ENCODE assay signal across 21 cellular contexts in the genomic region with DNA sequence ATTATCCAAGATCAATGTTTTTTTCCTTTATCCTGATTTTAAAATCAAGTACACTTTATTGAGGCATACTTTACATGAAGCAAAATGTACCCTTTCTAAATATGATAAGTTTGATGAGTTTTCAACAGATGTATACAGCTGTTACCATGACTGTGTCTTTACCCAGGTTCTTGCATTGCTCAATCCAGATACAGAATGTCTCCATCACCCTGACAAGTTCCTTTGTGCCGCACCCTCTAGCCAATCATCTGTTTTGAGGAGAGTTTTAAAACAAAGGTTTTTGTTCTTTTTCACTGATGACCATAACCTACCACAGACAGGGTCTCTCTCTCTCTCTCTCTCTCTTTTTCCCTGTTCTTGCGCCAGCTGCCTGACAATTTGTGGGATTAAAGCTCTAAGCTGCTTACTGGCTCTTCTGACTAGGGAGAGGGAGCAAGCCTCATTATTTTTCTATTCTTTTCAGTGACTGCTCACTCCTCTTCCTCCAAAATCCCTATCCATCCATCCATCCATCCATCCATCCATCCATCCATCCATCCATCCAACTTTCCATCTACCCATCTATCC. TPM values are rescaled to one million over a fixed set of nuclear protein-coding genes. Genes with fewer than 3 reads are reported as not detected.
DNase-seq lines count a peak whose midpoint lies in the region; ATAC-seq, FAIRE-seq and TF ChIP-seq lines count a peak whose summit lies in the region.
"Had no signal": no experiment of that assay in that cellular context is flagged by ENCODE, and none has a peak within 500 bp of the region (broad histone marks: within the 10 kb centered on the region; RNA-seq: fewer than 3 reads in every experiment).

No MANE protein-coding gene starts in this region.

- no peak overlapping the region for H3K27ac Mint-ChIP-seq in T-helper 17 cell
- H3K27ac Mint-ChIP-seq in activated CD4-positive, alpha-beta T cell treated with anti-CD3 and anti-CD28 coated beads for 36 hours, result no peak overlapping the region
- H3K27ac Mint-ChIP-seq: activated CD4-positive, alpha-beta T cell treated with anti-CD3 and anti-CD28 coated beads, Interleukin-2, amount 10 ng/mL, durations not matched to agents 7 days and 5 days; CD4-positive, alpha-beta T cell; effector memory CD8-positive, alpha-beta T cell; naive thymus-derived CD8-positive, alpha-beta T cell; stimulated activated naive B cell treated with anti-CD40 and anti-IgM and Interleukin-4, amounts not matched to agents 10 μg/mL and 1 μg/mL and 100 μg/mL, for 72 hours had no signal

- 77% methylated on average over 2 of the region's 2 CpGs for WGBS in right lobe of liver (ENCODE audit: insufficient coverage, low coverage, low lambda C conversion rate, missing lambda C conversion rate)
- 95% methylated on average over 2 of the region's 2 CpGs for WGBS in HepG2 (ENCODE audit: low lambda C conversion rate)

- TF ChIP-seq RAD21 in HepG2 (CRISPR knock-in tag; IDR thresholded peaks at IDR 0.05), result no peak

- TF ChIP-seq POLR2A in right lobe of liver (IDR thresholded peaks at IDR 0.05) (no peak), HepG2 (IDR thresholded peaks at IDR 0.05; ENCODE audit: insufficient read depth in 1 of 2, low read depth in 2 of 2, low read length in 2 of 2) (no peak)

- DNase-seq in right lobe of liver, result no peak
- DNase-seq in HepG2 (ENCODE audit: low spot score), result no peak
- DNase-seq in NOMO-1 treated with dmso at 0.1 percent for 144 hours (lab: John Stamatoyannopoulos, UW; ENCODE audit: unreplicated experiment), result peak; percentile 35
- peak; percentile 61 for DNase-seq in fibroblast of villous mesenchyme (ENCODE audit: low read depth)
- DNase-seq in HPDE6-E6E7 (ENCODE audit: extremely low spot score), result no peak
- DNase-seq in stimulated activated naive CD8-positive, alpha-beta T cell treated with anti-CD3 and anti-CD28 coated beads, Interleukin-15, Interleukin-2, amounts not matched to agents 100 U/mL and 50 U/mL, for 24 hours, result no peak
- DNase-seq in T-helper 17 cell, result no peak
- no peak for DNase-seq in activated CD4-positive, alpha-beta T cell treated with anti-CD3 and anti-CD28 coated beads for 36 hours
- DNase-seq: activated CD4-positive, alpha-beta T cell treated with anti-CD3 and anti-CD28 coated beads, Interleukin-2, amount 10 ng/mL, durations not matched to agents 7 days and 5 days; activated CD8-positive, alpha-beta memory T cell treated with anti-CD3 and anti-CD28 coated beads, Interleukin-2, amount 50 U/mL, for 48 hours; activated gamma-delta T cell treated with Interleukin-2 at 50 U/mL for 16 hours; amygdala; CD4-positive, alpha-beta T cell; effector memory CD8-positive, alpha-beta T cell; GOT3; heart right ventricle; immature natural killer cell; naive thymus-derived CD8-positive, alpha-beta T cell; NCI-H1417 treated with DMSO at 0.1 percent for 48 hours; stimulated activated naive B cell treated with anti-CD40 and anti-IgM and Interleukin-4, amounts not matched to agents 10 μg/mL and 1 μg/mL and 100 μg/mL, for 72 hours; thyroid gland had no signal

- ATAC-seq in right lobe of liver, result no peak
- ATAC-seq in HepG2, result no peak
- ATAC-seq in stimulated activated naive CD8-positive, alpha-beta T cell treated with anti-CD3 and anti-CD28 coated beads, Interleukin-15, Interleukin-2, amounts not matched to agents 100 U/mL and 50 U/mL, for 24 hours, result no peak
- no peak for ATAC-seq in T-helper 17 cell
- ATAC-seq in activated CD4-positive, alpha-beta T cell treated with anti-CD3 and anti-CD28 coated beads for 36 hours, result no peak
- ATAC-seq: effector memory CD8-positive, alpha-beta T cell; naive thymus-derived CD8-positive, alpha-beta T cell; stimulated activated naive B cell treated with anti-CD40 and anti-IgM and Interleukin-4, amounts not matched to agents 10 μg/mL and 1 μg/mL and 100 μg/mL, for 72 hours had no signal

- H3K4me2 ChIP-seq in HepG2 (ENCODE audit: low read depth, low read length), result no peak overlapping the region

- TF ChIP-seq CTCF in right lobe of liver (IDR thresholded peaks at IDR 0.05) (no peak), HepG2 (CRISPR knock-in tag; IDR thresholded peaks at IDR 0.05) (no peak), fibroblast of villous mesenchyme (IDR thresholded peaks at IDR 0.05; ENCODE audit: insufficient read depth, low read depth, low read length) (no peak)

- FAIRE-seq in HepG2 (lab: Jason Lieb, UNC), result no peak

- no peak overlapping the region for H3K4me3 ChIP-seq in right lobe of liver
- no peak overlapping the region for H3K4me3 ChIP-seq in HepG2 (replicated peaks in 1 of 3; ENCODE audit: insufficient read depth in 1 of 3, low read depth in 2 of 3, low read length in 3 of 3)
- H3K4me3 ChIP-seq in fibroblast of villous mesenchyme (ENCODE audit: low read depth, low read length), result no peak overlapping the region
- H3K4me3 ChIP-seq: heart right ventricle, thyroid gland had no signal

- POLR2A ChIA-PET in HepG2 (lab: Yijun Ruan, JAX), result no interaction called here
- POLR2A ChIA-PET in activated CD4-positive, alpha-beta T cell treated with anti-CD3 and anti-CD28 coated beads for 36 hours (lab: Charles Lee), result no interaction called here

- no peaks in the 10 kb centered on the region for H3K9me3 ChIP-seq in right lobe of liver
- H3K9me3 ChIP-seq in HepG2 (ENCODE audit: low read length), result no peaks in the 10 kb centered on the region
- H3K9me3 ChIP-seq in T-helper 17 cell (ENCODE audit: control insufficient read depth, low read length, poor library complexity, severe bottlenecking), result no peaks in the 10 kb centered on the region
- H3K9me3 ChIP-seq: heart right ventricle, thyroid gland had no signal

- no peaks in the 10 kb centered on the region for H4K20me1 ChIP-seq in HepG2 (ENCODE audit: insufficient read depth, low read length)

- H3K4me1 ChIP-seq in right lobe of liver, result peaks cover 0 to 48% (median 11%) of the 10 kb centered on the region in 4 donors
- H3K4me1 ChIP-seq in HepG2 (ENCODE audit: insufficient read depth, low read length), result peaks cover 6% of the 10 kb centered on the region; the same call in 1 of the 2 replicates

- H3K27me3 Mint-ChIP-seq in T-helper 17 cell, result no peaks in the 10 kb centered on the region
- H3K27me3 Mint-ChIP-seq in activated CD4-positive, alpha-beta T cell treated with anti-CD3 and anti-CD28 coated beads for 36 hours, result peaks cover 1% of the 10 kb centered on the region
- H3K27me3 Mint-ChIP-seq: activated CD4-positive, alpha-beta T cell treated with anti-CD3 and anti-CD28 coated beads, Interleukin-2, amount 10 ng/mL, durations not matched to agents 7 days and 5 days; CD4-positive, alpha-beta T cell; effector memory CD8-positive, alpha-beta T cell; naive thymus-derived CD8-positive, alpha-beta T cell had no signal

- H3K4me3 Mint-ChIP-seq in T-helper 17 cell, result no peak overlapping the region
- no peak overlapping the region for H3K4me3 Mint-ChIP-seq in activated CD4-positive, alpha-beta T cell treated with anti-CD3 and anti-CD28 coated beads for 36 hours
- H3K4me3 Mint-ChIP-seq: activated CD4-positive, alpha-beta T cell treated with anti-CD3 and anti-CD28 coated beads, Interleukin-2, amount 10 ng/mL, durations not matched to agents 7 days and 5 days; CD4-positive, alpha-beta T cell; effector memory CD8-positive, alpha-beta T cell; immature natural killer cell; naive thymus-derived CD8-positive, alpha-beta T cell; stimulated activated naive B cell treated with anti-CD40 and anti-IgM and Interleukin-4, amounts not matched to agents 10 μg/mL and 1 μg/mL and 100 μg/mL, for 72 hours had no signal

- in situ Hi-C loops in HepG2 (cut with HindIII; ENCODE audit: extremely low pct_ligation_motif_present, low pct_unique_long_range_greater_than_20kb), result no loop called here

- H3K36me3 ChIP-seq in right lobe of liver (peaks cover 3 to 28% (median 7%) of the 10 kb centered on the region in 4 donors), HepG2 (replicated peaks in 1 of 2; ENCODE audit: control insufficient read depth in 1 of 2, insufficient read depth in 2 of 2, low read length in 2 of 2) (peaks cover 0 to 20% of the 10 kb centered on the region in 2 experiments; a peak in 3 of 5 replicates)
- H3K36me3 ChIP-seq: thyroid gland had no signal

- CTCF ChIA-PET in HepG2 (lab: Yijun Ruan, JAX; ENCODE audit: low intra/inter-chr PET ratio, low total read pairs), result interaction anchor here (0.9 to 1.7 kb wide), 3 partner anchors 30 to 151 kb away, joined by 3 read pairs; no protein-coding TSS in a partner anchor
- CTCF ChIA-PET in activated CD4-positive, alpha-beta T cell treated with anti-CD3 and anti-CD28 coated beads for 36 hours (lab: Charles Lee), result interaction anchor here (1.7 kb wide), 1 partner anchor 117 kb away, joined by 3 read pairs; no protein-coding TSS in a partner anchor

- intact Hi-C loops in right lobe of liver (cut with DNase I) (no loop called here), HepG2 (cut with micrococcal nuclease; ENCODE audit: unreplicated experiment) (no loop called here)
- intact Hi-C loops in activated CD4-positive, alpha-beta T cell treated with anti-CD3 and anti-CD28 coated beads for 36 hours (cut with DNase I, micrococcal nuclease), result no loop called here

- no peak for TF ChIP-seq EP300 in HepG2 (IDR thresholded peaks at IDR 0.05; ENCODE audit: low read depth in 2 of 2, low read length in 2 of 2)
- no peak for TF ChIP-seq EP300 in HepG2 (CRISPR knock-in tag; IDR thresholded peaks at IDR 0.05; ENCODE audit: borderline replicate concordance)

- no peak overlapping the region for H3K9ac ChIP-seq in HepG2 (ENCODE audit: insufficient read depth, low read depth, low read length)

- H2AFZ ChIP-seq in HepG2 (ENCODE audit: low read length), result no peak overlapping the region

- H3K27me3 ChIP-seq in right lobe of liver (no peaks in the 10 kb centered on the region), HepG2 (ENCODE audit: control insufficient read depth in 1 of 2, insufficient read depth in 2 of 2, low read length in 2 of 2) (no peaks in the 10 kb centered on the region)
- H3K27me3 ChIP-seq: heart right ventricle, thyroid gland had no signal

- no peaks in the 10 kb centered on the region for H3K9me3 Mint-ChIP-seq in activated CD4-positive, alpha-beta T cell treated with anti-CD3 and anti-CD28 coated beads for 36 hours (ENCODE audit: low read depth)
- H3K9me3 Mint-ChIP-seq: activated CD4-positive, alpha-beta T cell treated with anti-CD3 and anti-CD28 coated beads, Interleukin-2, amount 10 ng/mL, durations not matched to agents 7 days and 5 days; CD4-positive, alpha-beta T cell; effector memory CD8-positive, alpha-beta T cell; immature natural killer cell; naive thymus-derived CD8-positive, alpha-beta T cell had no signal

- H3K4me1 Mint-ChIP-seq in T-helper 17 cell, result peaks cover 6% of the 10 kb centered on the region
- H3K4me1 Mint-ChIP-seq in activated CD4-positive, alpha-beta T cell treated with anti-CD3 and anti-CD28 coated beads for 36 hours, result peaks cover 16% of the 10 kb centered on the region

- no peaks in the 10 kb centered on the region for H3K79me2 ChIP-seq in HepG2 (ENCODE audit: insufficient read depth, low read length)

- no TSS peak for BruUV-seq in HepG2 (replicated peaks; lab: Mats Ljungman, UMichigan)

- peak overlapping the region in 2 of 3 donors; percentile 91 for H3K27ac ChIP-seq in right lobe of liver
- no peak overlapping the region for H3K27ac ChIP-seq in HepG2 (ENCODE audit: extremely low read length, insufficient read depth, low read length)
- H3K27ac ChIP-seq: thyroid gland had no signal

- H3K36me3 Mint-ChIP-seq in T-helper 17 cell (ENCODE audit: low read depth), result peaks cover 3% of the 10 kb centered on the region
- peaks cover 9% of the 10 kb centered on the region for H3K36me3 Mint-ChIP-seq in activated CD4-positive, alpha-beta T cell treated with anti-CD3 and anti-CD28 coated beads for 36 hours (ENCODE audit: low read depth)

RNA-seq across cellular contexts. Expression of gene KCNE1, which starts 1.2 kb away (rescaled TPM):
- total RNA-seq in right lobe of liver (1 to 10 TPM; 1.3 to 5.4 (median 2.3) TPM), HepG2 (2016; rRNA removed; fragmentation: Illumina TruSeq; extraction: Trizol) (0.35 TPM in 1 of 2 replicates, not detected in the other), fibroblast of villous mesenchyme (under 0.01 and 0.64 TPM in 2 replicates), T-helper 17 cell (under 1 TPM in 1 of 2 donors, not detected in 1; 0.37 TPM)
- not detected in 2 replicates for total RNA-seq in HepG2 (2016; cell fraction: cytosol; rRNA removed; fragmentation: Illumina TruSeq; extraction: Trizol; ENCODE audit: low read depth)
- 0.22 TPM in 1 of 2 replicates, not detected in the other for total RNA-seq in HepG2 (2016; cell fraction: insoluble cytoplasmic fraction; rRNA removed; fragmentation: Illumina TruSeq; extraction: Trizol)
- not detected in 2 replicates for total RNA-seq in HepG2 (2016; cell fraction: membrane; rRNA removed; fragmentation: Illumina TruSeq; extraction: Trizol)
- 0.50 and 0.84 TPM in 2 replicates for total RNA-seq in HepG2 (2016; cell fraction: nucleus; rRNA removed; fragmentation: Illumina TruSeq; extraction: Trizol)
- not detected in 2 replicates for polyA plus RNA-seq in HepG2 (2011; rRNA removed)
- polyA plus RNA-seq in HepG2 (2011; cell fraction: cytosol; rRNA removed), result not detected in 2 replicates
- 0.16 and 0.17 TPM in 2 replicates for polyA plus RNA-seq in HepG2 (2011; cell fraction: nucleus; rRNA removed)
- not detected in 2 replicates for polyA plus RNA-seq in HepG2 (2012)
- not detected in 2 replicates for polyA plus RNA-seq in HepG2 (2016; cell fraction: cytosol; fragmentation: Illumina TruSeq; extraction: Trizol; ENCODE audit: low read depth)
- not detected in 2 replicates for polyA plus RNA-seq in HepG2 (2016; cell fraction: insoluble cytoplasmic fraction; fragmentation: Illumina TruSeq; extraction: Trizol; ENCODE audit: low read depth)
- not detected in 2 replicates for polyA plus RNA-seq in HepG2 (2016; cell fraction: membrane; fragmentation: Illumina TruSeq; extraction: Trizol; ENCODE audit: low read depth)
- not detected in 2 replicates for polyA plus RNA-seq in HepG2 (2016; cell fraction: nucleus; fragmentation: Illumina TruSeq; extraction: Trizol; ENCODE audit: insufficient read depth, low read depth)
- not detected in 2 replicates for polyA minus RNA-seq in HepG2 (2011; rRNA and poly(A)+ RNA removed; ENCODE audit: low replicate concordance)
- not detected in 2 replicates for polyA minus RNA-seq in HepG2 (2011; cell fraction: cytosol; rRNA and poly(A)+ RNA removed)
- polyA minus RNA-seq in HepG2 (2011; cell fraction: nucleus; rRNA and poly(A)+ RNA removed), result 1.1 and 1.4 TPM in 2 replicates
- total RNA-seq in activated CD4-positive, alpha-beta T cell treated with anti-CD3 and anti-CD28 coated beads for 36 hours, result under 1 TPM in 1 of 2 experiments, not detected in 1; 0.07 TPM
- total RNA-seq: CD4-positive, alpha-beta T cell had no signal
- polyA plus RNA-seq: immature natural killer cell; naive thymus-derived CD8-positive, alpha-beta T cell had no signal

Comparison
In these comparisons a context has a peak if more than half of its experiments do, and no peak if none do; other contexts are left out.
1. DNase-seq: peak in NOMO-1 treated with dmso at 0.1 percent for 144 hours (single experiment) and fibroblast of villous mesenchyme (single experiment); none in right lobe of liver (0 of 3), HepG2 (single experiment), HPDE6-E6E7 (single experiment), stimulated activated naive CD8-positive, alpha-beta T cell treated with anti-CD3 and anti-CD28 coated beads, Interleukin-15, Interleukin-2, amounts not matched to agents 100 U/mL and 50 U/mL, for 24 hours (single experiment), T-helper 17 cell (0 of 3) and activated CD4-positive, alpha-beta T cell treated with anti-CD3 and anti-CD28 coated beads for 36 hours (single experiment).